Comparison of ENCODE assay signal across 12 cellular contexts in the genomic region with DNA sequence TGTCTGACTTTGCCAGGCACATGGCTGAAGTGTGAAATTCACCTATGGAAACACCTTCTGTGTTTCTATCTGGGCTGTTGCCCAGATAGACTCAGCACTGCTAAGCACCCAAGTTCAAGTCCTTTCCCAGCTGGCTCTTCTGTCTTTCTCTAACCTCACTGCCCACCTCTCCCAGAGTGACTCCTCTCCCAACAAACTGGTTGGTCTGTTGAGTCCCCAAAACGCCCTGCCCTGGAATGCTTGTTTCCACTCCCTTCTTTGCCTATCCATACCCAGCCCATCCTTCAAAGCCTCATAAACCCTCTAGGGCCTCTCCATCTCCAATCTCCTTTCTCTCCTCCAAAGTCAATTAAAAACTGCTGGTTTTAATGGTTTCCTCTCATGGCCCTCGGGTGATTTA. TPM values are rescaled to one million over a fixed set of nuclear protein-coding genes. Genes with fewer than 3 reads are reported as not detected.
A peak's percentile ranks its signal among the peaks of the same experiment; 100 is the strongest.
DNase-seq lines count a peak whose midpoint lies in the region; ATAC-seq and TF ChIP-seq lines count a peak whose summit lies in the region.
"Had no signal": no experiment of that assay in that cellular context is flagged by ENCODE, and none has a peak within 500 bp of the region (broad histone marks: within the 10 kb centered on the region; RNA-seq: fewer than 3 reads in every experiment).

No MANE protein-coding gene starts in this region.

- H3K9ac ChIP-seq in endodermal cell (ENCODE audit: extremely low read depth, low read length, poor library complexity, severe bottlenecking) (no peak overlapping the region), muscle layer of colon (ENCODE audit: low read length) (no peak overlapping the region), stomach smooth muscle (ENCODE audit: low read length in 2 of 2) (no peak overlapping the region)

- POLR2A ChIA-PET in HEK293 (lab: Yijun Ruan, JAX): no interaction called here

- H3K27me3 ChIP-seq in endodermal cell (ENCODE audit: control insufficient read depth, insufficient read depth, low read length, poor library complexity, severe bottlenecking) (no peaks in the 10 kb centered on the region), muscle layer of colon (ENCODE audit: control insufficient read depth in 1 of 2, insufficient read depth in 2 of 2, low read length in 2 of 2) (no peaks in the 10 kb centered on the region), stomach smooth muscle (ENCODE audit: control insufficient read depth in 1 of 2, insufficient read depth in 2 of 2, low read length in 2 of 2) (no peaks in the 10 kb centered on the region)

- no peak overlapping the region for H3K4me3 Mint-ChIP-seq in endodermal cell
- H3K4me3 Mint-ChIP-seq: IgD-negative memory B cell had no signal

- H3K27me3 Mint-ChIP-seq in endodermal cell (ENCODE audit: insufficient read depth): no peaks in the 10 kb centered on the region

- H3K36me3 ChIP-seq in HEK293 (ENCODE audit: control insufficient read depth in 2 of 2, insufficient read depth in 1 of 2, low read length in 2 of 2): no peaks in the 10 kb centered on the region
- H3K36me3 ChIP-seq in endodermal cell (ENCODE audit: control insufficient read depth, insufficient read depth, low read length): peaks cover 88% of the 10 kb centered on the region
- H3K36me3 ChIP-seq in muscle layer of colon (ENCODE audit: insufficient read depth, low read length): no peaks in the 10 kb centered on the region
- H3K36me3 ChIP-seq in stomach smooth muscle (ENCODE audit: control insufficient read depth in 2 of 2, insufficient read depth in 2 of 2, low read length in 2 of 2): no peaks in the 10 kb centered on the region
- H3K36me3 ChIP-seq: HAP-1 had no signal

- CTCF ChIA-PET in HEK293 (lab: Yijun Ruan, JAX): interaction anchor here (0.6 to 0.7 kb wide), 2 partner anchors 10 to 192 kb away, joined by 3 to 4 read pairs; no protein-coding TSS in a partner anchor

- peaks cover 20% of the 10 kb centered on the region for H3K36me3 Mint-ChIP-seq in endodermal cell (ENCODE audit: low read depth)

- H3K4me3 ChIP-seq in HEK293 (ENCODE audit: low read depth, low read length) (no peak overlapping the region), endodermal cell (ENCODE audit: low read length) (no peak overlapping the region), muscle layer of colon (ENCODE audit: low read depth in 1 of 2, low read length in 2 of 2) (no peak overlapping the region), stomach smooth muscle (ENCODE audit: low read length in 2 of 2) (no peak overlapping the region)
- H3K4me3 ChIP-seq: A549, HAP-1, PC-9 had no signal

- H3K9me3 Mint-ChIP-seq in endodermal cell: no peaks in the 10 kb centered on the region
- H3K9me3 Mint-ChIP-seq: IgD-negative memory B cell had no signal

- H3K4me1 ChIP-seq in HEK293 (ENCODE audit: control insufficient read depth, insufficient read depth, low read length) (peaks cover 16% of the 10 kb centered on the region), endodermal cell (ENCODE audit: control insufficient read depth, insufficient read depth, low read length) (peaks cover 34% of the 10 kb centered on the region), muscle layer of colon (ENCODE audit: insufficient read depth, low read length) (peaks cover 62% of the 10 kb centered on the region), stomach smooth muscle (ENCODE audit: control insufficient read depth, insufficient read depth, low read length) (peaks cover 77% of the 10 kb centered on the region)
- H3K4me1 ChIP-seq: A549, HAP-1 had no signal

- WGBS in endodermal cell (ENCODE audit: insufficient coverage in 1 of 2, insufficient read length in 1 of 2), 2 experiments: 88 to 100% methylated on average over 2 of the region's 2 CpGs

- DNase-seq in endodermal cell (no peak), kidney tubule cell (ENCODE audit: low spot score) (no peak), NCI-H2081 (lab: John Stamatoyannopoulos, UW) (no peak)
- DNase-seq: PC-9 had no signal

- peaks cover 50% of the 10 kb centered on the region for H3K4me1 Mint-ChIP-seq in endodermal cell
- H3K4me1 Mint-ChIP-seq: IgD-negative memory B cell had no signal

- H3K27ac ChIP-seq in HEK293 (ENCODE audit: extremely low read depth, low read depth, low read length) (no peak overlapping the region), endodermal cell (ENCODE audit: low read depth, low read length) (no peak overlapping the region), muscle layer of colon (ENCODE audit: low read depth, low read length) (peak overlapping the region; percentile 16), stomach smooth muscle (ENCODE audit: low read length) (peak overlapping the region; percentile 86)
- H3K27ac ChIP-seq: A549, C4-2B, PC-9 had no signal

- no peak for ATAC-seq in HG03097 (IDR thresholded peaks at IDR 0.05; ENCODE audit: low FRiP score, unreplicated experiment)
- ATAC-seq: A549 had no signal

- no peaks in the 10 kb centered on the region for H3K9me3 ChIP-seq in HEK293 (ENCODE audit: control insufficient read depth, insufficient read depth, low read depth, low read length)
- H3K9me3 ChIP-seq in endodermal cell (ENCODE audit: control insufficient read depth, low read length): no peaks in the 10 kb centered on the region
- no peaks in the 10 kb centered on the region for H3K9me3 ChIP-seq in muscle layer of colon (ENCODE audit: low read length)
- H3K9me3 ChIP-seq in stomach smooth muscle (ENCODE audit: control insufficient read depth in 2 of 2, low read length in 2 of 2): no peaks in the 10 kb centered on the region
- H3K9me3 ChIP-seq: A549, HAP-1 had no signal

- TF ChIP-seq CTCF in HEK293 (tag by site-specific recombination; IDR thresholded peaks at IDR 0.05): no peak
- TF ChIP-seq CTCF in endodermal cell (conservative IDR thresholded peaks at IDR 0.05): no peak

- H3K27ac Mint-ChIP-seq in endodermal cell: peak overlapping the region; percentile 74
- H3K27ac Mint-ChIP-seq: IgD-negative memory B cell had no signal

TF ChIP-seq in HEK293, 187 proteins besides CTCF, POLR2A, EP300 and RAD21:
- TF ChIP-seq PRDM1 (tag by site-specific recombination; IDR thresholded peaks at IDR 0.05) (no peak), KLF1 (tag by site-specific recombination; IDR thresholded peaks at IDR 0.05) (peak; percentile 93)

RNA-seq across cellular contexts. Expression of a gene that starts 15.6 kb away (rescaled TPM):
- total RNA-seq in endodermal cell: 10 to 100 TPM; 61.2 to 86.1 TPM
- 22.9 TPM for polyA plus RNA-seq in endodermal cell (2013, experiment 1 of 2)
- 24.4 TPM for polyA plus RNA-seq in endodermal cell (2013, experiment 2 of 2)

Comparison
In these comparisons a context has a peak if more than half of its experiments do, and no peak if none do; other contexts are left out.
1. H3K27ac ChIP-seq: peak in muscle layer of colon (single experiment) and stomach smooth muscle (single experiment); none in HEK293 (single experiment) and endodermal cell (single experiment).